ENCODE assay signal across 1 cellular context in the genomic region with DNA sequence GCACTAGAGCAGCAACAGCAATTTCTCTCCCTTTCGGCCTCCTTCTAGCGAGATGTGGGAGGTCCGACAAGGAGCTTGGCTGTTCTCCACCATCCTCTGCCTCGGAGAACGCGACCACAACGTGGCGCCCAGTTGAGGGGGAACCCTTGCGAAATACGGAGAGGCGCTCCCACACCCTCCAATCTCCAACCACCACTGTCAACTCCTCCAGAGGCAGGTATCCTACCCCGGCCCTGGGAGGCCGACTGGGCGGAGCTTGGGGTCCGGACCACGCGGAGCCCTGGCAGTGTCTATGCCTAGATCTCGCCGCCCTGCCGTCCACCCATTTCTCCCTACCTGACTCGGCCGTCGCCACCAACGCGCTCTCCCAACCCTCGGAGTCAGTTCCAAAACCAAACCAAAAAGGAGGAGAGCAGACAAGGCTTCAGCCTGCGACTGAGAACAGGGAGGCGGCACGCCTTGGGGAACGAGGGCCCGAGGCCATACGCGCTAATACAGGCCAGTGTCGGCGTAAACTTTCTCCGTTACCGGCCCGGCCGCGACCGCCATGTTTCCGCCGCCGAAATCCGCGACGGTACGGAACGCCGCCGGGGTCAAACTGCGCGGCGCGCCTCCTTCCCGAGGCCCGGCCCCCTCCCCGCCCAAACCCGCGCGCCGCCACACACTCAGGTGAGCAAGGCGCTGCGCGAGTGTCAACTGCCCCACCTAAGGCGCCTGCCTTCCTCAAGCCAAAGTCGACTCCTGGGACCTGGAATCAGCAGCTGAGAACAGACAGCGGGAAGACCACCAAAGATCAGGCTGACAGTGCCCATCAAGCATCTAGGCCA.
TF ChIP-seq lines count a peak whose summit lies in the region.

A gene with protein sequence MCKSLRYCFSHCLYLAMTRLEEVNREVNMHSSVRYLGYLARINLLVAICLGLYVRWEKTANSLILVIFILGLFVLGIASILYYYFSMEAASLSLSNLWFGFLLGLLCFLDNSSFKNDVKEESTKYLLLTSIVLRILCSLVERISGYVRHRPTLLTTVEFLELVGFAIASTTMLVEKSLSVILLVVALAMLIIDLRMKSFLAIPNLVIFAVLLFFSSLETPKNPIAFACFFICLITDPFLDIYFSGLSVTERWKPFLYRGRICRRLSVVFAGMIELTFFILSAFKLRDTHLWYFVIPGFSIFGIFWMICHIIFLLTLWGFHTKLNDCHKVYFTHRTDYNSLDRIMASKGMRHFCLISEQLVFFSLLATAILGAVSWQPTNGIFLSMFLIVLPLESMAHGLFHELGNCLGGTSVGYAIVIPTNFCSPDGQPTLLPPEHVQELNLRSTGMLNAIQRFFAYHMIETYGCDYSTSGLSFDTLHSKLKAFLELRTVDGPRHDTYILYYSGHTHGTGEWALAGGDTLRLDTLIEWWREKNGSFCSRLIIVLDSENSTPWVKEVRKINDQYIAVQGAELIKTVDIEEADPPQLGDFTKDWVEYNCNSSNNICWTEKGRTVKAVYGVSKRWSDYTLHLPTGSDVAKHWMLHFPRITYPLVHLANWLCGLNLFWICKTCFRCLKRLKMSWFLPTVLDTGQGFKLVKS (minus strand): TSS at position 570 of the 827 bp plus-strand sequence. CDS start 5,568 bp downstream, outside the sequence.

TF ChIP-seq in HepG2, 621 proteins besides CTCF, POLR2A, EP300 and RAD21 (continued from another document and continues in another):
- TF ChIP-seq ZUFSP (CRISPR knock-in tag; IDR thresholded peaks at IDR 0.05; ENCODE audit: borderline replicate concordance) (no peak), ZNF83 (CRISPR knock-in tag; IDR thresholded peaks at IDR 0.05; ENCODE audit: borderline replicate concordance) (no peak), ZNF350 (CRISPR knock-in tag; IDR thresholded peaks at IDR 0.05; ENCODE audit: borderline replicate concordance, low read depth) (peak; percentile 76; the same call in 1 of the 2 replicates), ISL2 (CRISPR knock-in tag; IDR thresholded peaks at IDR 0.05) (no peak), HNRNPL (IDR thresholded peaks at IDR 0.05; ENCODE audit: low read depth, low read length) (no peak), GATA4 (IDR thresholded peaks at IDR 0.05; ENCODE audit: borderline replicate concordance, low read depth) (no peak), ZSCAN20 (CRISPR knock-in tag; IDR thresholded peaks at IDR 0.05; ENCODE audit: borderline replicate concordance) (no peak), POGZ (CRISPR knock-in tag; IDR thresholded peaks at IDR 0.05) (peak; percentile 52), ZFP62 (CRISPR knock-in tag; IDR thresholded peaks at IDR 0.05) (no peak), E2F5 (CRISPR knock-in tag; conservative IDR thresholded peaks at IDR 0.05) (no peak), NFIB (CRISPR knock-in tag; IDR thresholded peaks at IDR 0.05; ENCODE audit: borderline replicate concordance) (no peak), ZNF687 (CRISPR knock-in tag; IDR thresholded peaks at IDR 0.05) (peak; percentile 90), ZNF136 (CRISPR knock-in tag; IDR thresholded peaks at IDR 0.05; ENCODE audit: low read depth) (no peak), CHD4 (IDR thresholded peaks at IDR 0.05; ENCODE audit: borderline replicate concordance, low read length) (no peak), DNMT3B (CRISPR knock-in tag; conservative IDR thresholded peaks at IDR 0.05) (no peak), ZNF614 (CRISPR knock-in tag; IDR thresholded peaks at IDR 0.05; ENCODE audit: borderline replicate concordance) (0 out of 2 replicates have a peak, but pooled peaks have one; percentile 59), BCLAF1 (IDR thresholded peaks at IDR 0.05) (no peak), NFKB2 (CRISPR knock-in tag; IDR thresholded peaks at IDR 0.05; ENCODE audit: borderline replicate concordance) (peak; percentile 88; the same call in 1 of the 2 replicates), NFIC (IDR thresholded peaks at IDR 0.05; ENCODE audit: low read length) (no peak), ZNF605 (CRISPR knock-in tag; IDR thresholded peaks at IDR 0.05) (peak; percentile 79; the same call in 1 of the 2 replicates), MAFF (IDR thresholded peaks at IDR 0.05; ENCODE audit: low read depth, low read length) (no peak), ZC3H13 (CRISPR knock-in tag; IDR thresholded peaks at IDR 0.05) (peak; percentile 17; the same call in 1 of the 2 replicates), ZNF510 (CRISPR knock-in tag; IDR thresholded peaks at IDR 0.05; ENCODE audit: low read depth) (no peak), HES4 (CRISPR knock-in tag; IDR thresholded peaks at IDR 0.05; ENCODE audit: borderline replicate concordance) (0 out of 2 replicates have a peak, but pooled peaks have one; percentile 46), ASH2L (IDR thresholded peaks at IDR 0.05; ENCODE audit: insufficient read length, low read depth, low read length) (peak; percentile 85), ZNF34 (CRISPR knock-in tag; IDR thresholded peaks at IDR 0.05; ENCODE audit: borderline replicate concordance) (no peak), RFXAP (CRISPR knock-in tag; IDR thresholded peaks at IDR 0.05; ENCODE audit: borderline replicate concordance) (no peak), ZNF362 (CRISPR knock-in tag; IDR thresholded peaks at IDR 0.05; ENCODE audit: borderline replicate concordance) (no peak), ZNF383 (CRISPR knock-in tag; IDR thresholded peaks at IDR 0.05; ENCODE audit: borderline replicate concordance) (no peak), SAFB2 (CRISPR knock-in tag; IDR thresholded peaks at IDR 0.05; ENCODE audit: borderline replicate concordance, low read depth) (peak; percentile 79; the same call in 1 of the 2 replicates), TERF1 (CRISPR knock-in tag; IDR thresholded peaks at IDR 0.05) (no peak), MXI1 (IDR thresholded peaks at IDR 0.05; ENCODE audit: borderline replicate concordance, low read depth, low read length) (0 out of 3 replicates have a peak, but pooled peaks have one; percentile 7)
- TF ChIP-seq, protein P1, sequence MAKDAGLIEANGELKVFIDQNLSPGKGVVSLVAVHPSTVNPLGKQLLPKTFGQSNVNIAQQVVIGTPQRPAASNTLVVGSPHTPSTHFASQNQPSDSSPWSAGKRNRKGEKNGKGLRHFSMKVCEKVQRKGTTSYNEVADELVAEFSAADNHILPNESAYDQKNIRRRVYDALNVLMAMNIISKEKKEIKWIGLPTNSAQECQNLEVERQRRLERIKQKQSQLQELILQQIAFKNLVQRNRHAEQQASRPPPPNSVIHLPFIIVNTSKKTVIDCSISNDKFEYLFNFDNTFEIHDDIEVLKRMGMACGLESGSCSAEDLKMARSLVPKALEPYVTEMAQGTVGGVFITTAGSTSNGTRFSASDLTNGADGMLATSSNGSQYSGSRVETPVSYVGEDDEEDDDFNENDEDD (CRISPR knock-in tag; IDR thresholded peaks at IDR 0.05; ENCODE audit: borderline replicate concordance), result peak; percentile 39; the same call in 1 of the 2 replicates
- TF ChIP-seq, protein P2, sequence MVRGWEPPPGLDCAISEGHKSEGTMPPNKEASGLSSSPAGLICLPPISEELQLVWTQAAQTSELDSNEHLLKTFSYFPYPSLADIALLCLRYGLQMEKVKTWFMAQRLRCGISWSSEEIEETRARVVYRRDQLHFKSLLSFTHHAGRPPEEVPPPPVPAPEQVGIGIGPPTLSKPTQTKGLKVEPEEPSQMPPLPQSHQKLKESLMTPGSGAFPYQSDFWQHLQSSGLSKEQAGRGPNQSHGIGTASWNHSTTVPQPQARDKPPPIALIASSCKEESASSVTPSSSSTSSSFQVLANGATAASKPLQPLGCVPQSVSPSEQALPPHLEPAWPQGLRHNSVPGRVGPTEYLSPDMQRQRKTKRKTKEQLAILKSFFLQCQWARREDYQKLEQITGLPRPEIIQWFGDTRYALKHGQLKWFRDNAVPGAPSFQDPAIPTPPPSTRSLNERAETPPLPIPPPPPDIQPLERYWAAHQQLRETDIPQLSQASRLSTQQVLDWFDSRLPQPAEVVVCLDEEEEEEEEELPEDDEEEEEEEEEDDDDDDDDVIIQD (CRISPR knock-in tag; IDR thresholded peaks at IDR 0.05; ENCODE audit: low read depth), result no peak
